22 cellular contexts compared by ENCODE assay signal in genomic region chr17:74045608-74046007, GRCh38.
DNase-seq lines count a peak whose midpoint lies in the region; ATAC-seq and TF ChIP-seq lines count a peak whose summit lies in the region.
"Had no signal": no experiment of that assay in that cellular context is flagged by ENCODE, and none has a peak within 500 bp of the region (broad histone marks: within the 10 kb centered on the region; RNA-seq: fewer than 3 reads in every experiment).

No MANE protein-coding gene starts in this region.

- in situ Hi-C loops in mammary epithelial cell (cut with MboI; ENCODE audit: low sequenced_read_pairs in 2 of 2): no loop called here

- H3K36me3 ChIP-seq in mammary epithelial cell (ENCODE audit: insufficient read depth, low read length): no peaks in the 10 kb centered on the region
- H3K36me3 ChIP-seq: HAP-1, left ventricle myocardium inferior had no signal

- 82% methylated on average over 10 of the region's 10 CpGs for WGBS in mammary epithelial cell (ENCODE audit: low coverage, missing lambda C conversion rate)

- H3K4me3 Mint-ChIP-seq in MCF 10A (ENCODE audit: unreplicated experiment) (no peak overlapping the region), chondrocyte (ENCODE audit: unreplicated experiment) (no peak overlapping the region)
- H3K4me3 Mint-ChIP-seq: nephron; stimulated activated memory B cell treated with anti-CD40 and anti-IgM and Interleukin-4, amounts not matched to agents 10 μg/mL and 1 μg/mL and 100 μg/mL, for 72 hours; T-helper 1 cell treated with Interleukin-12 subunit alpha and Interleukin-12 subunit beta and Interleukin-4 antibody, amounts not matched to agents 30 μg/mL and 1 μg/mL, for 36 hours had no signal

- no peaks in the 10 kb centered on the region for H4K20me1 ChIP-seq in mammary epithelial cell (ENCODE audit: insufficient read depth, low read length)

- no peaks in the 10 kb centered on the region for H3K79me2 ChIP-seq in mammary epithelial cell (ENCODE audit: insufficient read depth, low read length)

- no peak for TF ChIP-seq CTCF in MCF 10A (IDR thresholded peaks at IDR 0.05; ENCODE audit: unreplicated experiment)
- TF ChIP-seq CTCF in mammary epithelial cell (conservative IDR thresholded peaks at IDR 0.05 in 1 of 2, IDR thresholded peaks at IDR 0.05 in 1 of 2; ENCODE audit: extremely low read depth in 1 of 2, insufficient read depth in 1 of 2, low read depth in 1 of 2, low read length in 2 of 2): no peak
- TF ChIP-seq CTCF in chondrocyte (IDR thresholded peaks at IDR 0.05): peak; percentile 11
- no peak for TF ChIP-seq CTCF in GM10248 (IDR thresholded peaks at IDR 0.05; ENCODE audit: control extremely low read depth, extremely low read depth, low read depth, missing control alignments)

- POLR2A ChIA-PET in MCF 10A (lab: Yijun Ruan, JAX) (no interaction called here), GM10248 (lab: Yijun Ruan, JAX) (no interaction called here)

- peak; percentile 11 for DNase-seq in MCF 10A (ENCODE audit: unreplicated experiment)
- DNase-seq in mammary epithelial cell: no peak
- DNase-seq in NCI-H2029 treated with DMSO at 0.1 percent for 48 hours (lab: John Stamatoyannopoulos, UW): peak; percentile 51
- DNase-seq in chondrocyte (ENCODE audit: low spot score): no peak
- no peak for DNase-seq in GM03348 (ENCODE audit: low spot score)
- no peak for DNase-seq in GF-D8 (lab: John Stamatoyannopoulos, UW)
- no peak for DNase-seq in GM10248 (ENCODE audit: extremely low spot score)
- DNase-seq: activated CD8-positive, alpha-beta memory T cell treated with anti-CD3 and anti-CD28 coated beads, Interleukin-2, amount 50 U/mL, for 4 hours; activated effector memory CD4-positive, alpha-beta T cell treated with Interleukin-2 at 50 U/mL for 16 hours; effector memory CD4-positive, alpha-beta T cell; left ventricle myocardium inferior; Right ventricle myocardium superior; stimulated activated CD4-positive, alpha-beta T cell treated with anti-CD3 and anti-CD28 coated beads, Interleukin-1b, Interleukin-23, amount 100 ng/mL, for 48 hours; testis had no signal

- no peaks in the 10 kb centered on the region for H3K4me1 ChIP-seq in mammary epithelial cell (ENCODE audit: insufficient read depth, low read length)
- H3K4me1 ChIP-seq: HAP-1, left ventricle myocardium inferior, testis had no signal

- CTCF ChIA-PET in MCF 10A (lab: Yijun Ruan, JAX) (no interaction called here), mammary epithelial cell (lab: Charles Lee; ENCODE audit: low non-redundant PET) (no interaction called here), GM10248 (lab: Yijun Ruan, JAX) (no interaction called here)

- H3K9me3 Mint-ChIP-seq in MCF 10A (ENCODE audit: unreplicated experiment) (no peaks in the 10 kb centered on the region), chondrocyte (ENCODE audit: low read depth) (no peaks in the 10 kb centered on the region)
- H3K9me3 Mint-ChIP-seq: CD14-positive monocyte; nephron; stimulated activated memory B cell treated with anti-CD40 and anti-IgM and Interleukin-4, amounts not matched to agents 10 μg/mL and 1 μg/mL and 100 μg/mL, for 72 hours; T-helper 1 cell treated with Interleukin-12 subunit alpha and Interleukin-12 subunit beta and Interleukin-4 antibody, amounts not matched to agents 30 μg/mL and 1 μg/mL, for 36 hours had no signal

- H3K4me1 Mint-ChIP-seq in MCF 10A (ENCODE audit: insufficient read depth, unreplicated experiment): peaks cover 10% of the 10 kb centered on the region
- peaks cover 17% of the 10 kb centered on the region for H3K4me1 Mint-ChIP-seq in chondrocyte (ENCODE audit: low read depth)
- H3K4me1 Mint-ChIP-seq: stimulated activated memory B cell treated with anti-CD40 and anti-IgM and Interleukin-4, amounts not matched to agents 10 μg/mL and 1 μg/mL and 100 μg/mL, for 72 hours had no signal

- H3K27ac Mint-ChIP-seq in MCF 10A (ENCODE audit: low read depth, unreplicated experiment) (no peak overlapping the region), chondrocyte (ENCODE audit: unreplicated experiment) (no peak overlapping the region)
- H3K27ac Mint-ChIP-seq: CD14-positive monocyte; nephron; progenitor cell of endocrine pancreas; stimulated activated memory B cell treated with anti-CD40 and anti-IgM and Interleukin-4, amounts not matched to agents 10 μg/mL and 1 μg/mL and 100 μg/mL, for 72 hours; T-helper 1 cell treated with Interleukin-12 subunit alpha and Interleukin-12 subunit beta and Interleukin-4 antibody, amounts not matched to agents 30 μg/mL and 1 μg/mL, for 36 hours had no signal

- intact Hi-C loops in MCF 10A (cut with micrococcal nuclease): no loop called here
- intact Hi-C loops in mammary epithelial cell (cut with micrococcal nuclease): no loop called here

- no peak overlapping the region for H3K27ac ChIP-seq in mammary epithelial cell (ENCODE audit: insufficient read depth, low read depth, low read length)
- H3K27ac ChIP-seq: left ventricle myocardium inferior, testis, VCaP had no signal

- H3K9me3 ChIP-seq in mammary epithelial cell (replicated peaks; ENCODE audit: insufficient read depth, low read length): no peaks in the 10 kb centered on the region
- H3K9me3 ChIP-seq: HAP-1, left ventricle myocardium inferior, testis had no signal

- H3K4me2 ChIP-seq in mammary epithelial cell (ENCODE audit: insufficient read depth, low read depth, low read length): no peak overlapping the region

- BruUV-seq in MCF 10A (replicated peaks; lab: Mats Ljungman, UMichigan) (no TSS peak), mammary epithelial cell (replicated peaks; lab: Mats Ljungman, UMichigan) (no TSS peak)

- no peak overlapping the region for H2AFZ ChIP-seq in mammary epithelial cell (ENCODE audit: low read depth, low read length)

- dilution Hi-C loops in mammary epithelial cell (cut with HindIII; ENCODE audit: low sequenced_read_pairs): no loop called here

- no peaks in the 10 kb centered on the region for H3K27me3 ChIP-seq in mammary epithelial cell (ENCODE audit: insufficient read depth, low read length)
- H3K27me3 ChIP-seq: testis had no signal

- no peak for ATAC-seq in esophagus mucosa
- ATAC-seq: stimulated activated memory B cell treated with anti-CD40 and anti-IgM and Interleukin-4, amounts not matched to agents 10 μg/mL and 1 μg/mL and 100 μg/mL, for 72 hours had no signal

- H3K4me3 ChIP-seq in mammary epithelial cell (replicated peaks in 1 of 3; ENCODE audit: insufficient read depth in 1 of 3, low read depth in 2 of 3, low read length in 3 of 3): no peak overlapping the region
- H3K4me3 ChIP-seq: HAP-1, left ventricle myocardium inferior, testis had no signal

- H3K27me3 Mint-ChIP-seq in MCF 10A (ENCODE audit: insufficient read depth, unreplicated experiment): peaks cover 59% of the 10 kb centered on the region
- peaks cover 17% of the 10 kb centered on the region for H3K27me3 Mint-ChIP-seq in chondrocyte (ENCODE audit: low read depth)

- H3K36me3 Mint-ChIP-seq in MCF 10A (ENCODE audit: insufficient read depth, unreplicated experiment) (no peaks in the 10 kb centered on the region), chondrocyte (ENCODE audit: low read depth) (no peaks in the 10 kb centered on the region)
- H3K36me3 Mint-ChIP-seq: CD14-positive monocyte; stimulated activated memory B cell treated with anti-CD40 and anti-IgM and Interleukin-4, amounts not matched to agents 10 μg/mL and 1 μg/mL and 100 μg/mL, for 72 hours had no signal

- no peak overlapping the region for H3K9ac ChIP-seq in mammary epithelial cell (ENCODE audit: insufficient read depth, low read length)

Comparison
In these comparisons a context has a peak if more than half of its experiments do, and no peak if none do; other contexts are left out.
1. DNase-seq: peak in MCF 10A (single experiment) and NCI-H2029 treated with DMSO at 0.1 percent for 48 hours (single experiment); none in mammary epithelial cell (single experiment), chondrocyte (single experiment), GM03348 (single experiment), GF-D8 (single experiment) and GM10248 (single experiment).